19 cellular contexts compared by ENCODE assay signal in the genomic region with DNA sequence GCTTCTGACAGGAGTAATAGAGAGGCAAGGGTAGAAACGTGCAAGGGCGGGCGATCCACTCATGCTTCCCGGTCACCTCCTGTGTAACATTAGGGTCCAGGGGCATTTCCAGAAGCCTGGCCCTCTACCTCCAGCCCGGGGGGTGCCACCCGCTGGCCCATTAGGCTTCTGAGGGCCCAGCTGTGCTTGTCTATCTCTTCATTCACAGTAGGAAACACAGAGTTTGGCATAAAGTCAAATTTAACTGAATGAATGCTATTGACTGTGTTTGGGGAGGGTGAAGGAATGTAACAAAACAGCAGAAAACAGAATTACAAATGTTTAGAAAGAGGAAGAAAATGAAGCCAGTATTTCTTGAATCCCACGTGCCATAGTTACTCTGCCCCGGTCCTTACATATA.
"Had no signal": no experiment of that assay in that cellular context is flagged by ENCODE, and none has a peak within 500 bp of the region (broad histone marks: within the 10 kb centered on the region; RNA-seq: fewer than 3 reads in every experiment).

No MANE protein-coding gene starts in this region.

- H3K4me2 ChIP-seq: PC-9 had no signal

- DNase-seq: activated CD4-positive, alpha-beta T cell treated with anti-CD3 and anti-CD28 coated beads for 48 hours; activated CD4-positive, alpha-beta T cell treated with anti-CD3 and anti-CD28 coated beads, Interleukin-2, amount 50 U/mL, for 48 hours; activated CD4-positive, CD25-positive, alpha-beta regulatory T cell treated with anti-CD3 and anti-CD28 coated beads, Interleukin-2, amount 50 U/mL, for 72 hours; activated CD8-positive, alpha-beta memory T cell treated with anti-CD3 and anti-CD28 coated beads, Interleukin-2, amount 10 ng/mL, durations not matched to agents 7 days and 5 days; activated gamma-delta T cell; activated naive CD4-positive, alpha-beta T cell treated with anti-CD3 and anti-CD28 coated beads for 36 hours; activated naive CD8-positive, alpha-beta T cell treated with anti-CD3 and anti-CD28 coated beads for 36 hours; activated T-cell treated with anti-CD3 and anti-CD28 coated beads, Interleukin-2, amount 50 U/mL, for 48 hours; KG1; NCI-H1048; NCI-H2029 treated with DMSO at 0.1 percent for 48 hours; NCI-H446; PC-9; SHP77 treated with DMSO at 0.1 percent for 48 hours; T-helper 17 cell; T-helper 9 cell had no signal

- H3K36me3 Mint-ChIP-seq: activated CD8-positive, alpha-beta memory T cell treated with anti-CD3 and anti-CD28 coated beads, Interleukin-2, amount 10 ng/mL, durations not matched to agents 7 days and 5 days had no signal

- H3K4me3 ChIP-seq: PC-9 had no signal

- H3K4me3 Mint-ChIP-seq: activated CD8-positive, alpha-beta memory T cell treated with anti-CD3 and anti-CD28 coated beads, Interleukin-2, amount 10 ng/mL, durations not matched to agents 7 days and 5 days; activated naive CD4-positive, alpha-beta T cell treated with anti-CD3 and anti-CD28 coated beads for 36 hours; activated naive CD8-positive, alpha-beta T cell treated with anti-CD3 and anti-CD28 coated beads for 36 hours; activated T-helper 17 cell treated with anti-CD3 and anti-CD28 coated beads, Interleukin-2, amount 50 U/mL, for 72 hours; IgD-negative memory B cell; T-helper 17 cell; WTC11 had no signal

- H3K4me1 Mint-ChIP-seq: activated CD8-positive, alpha-beta memory T cell treated with anti-CD3 and anti-CD28 coated beads, Interleukin-2, amount 10 ng/mL, durations not matched to agents 7 days and 5 days; activated naive CD8-positive, alpha-beta T cell treated with anti-CD3 and anti-CD28 coated beads for 36 hours; activated T-helper 17 cell treated with anti-CD3 and anti-CD28 coated beads, Interleukin-2, amount 50 U/mL, for 72 hours; IgD-negative memory B cell; T-helper 17 cell had no signal

- H3K27ac ChIP-seq: PC-9 had no signal

- H2AFZ ChIP-seq: PC-9 had no signal

- H3K27ac Mint-ChIP-seq: activated CD8-positive, alpha-beta memory T cell treated with anti-CD3 and anti-CD28 coated beads, Interleukin-2, amount 10 ng/mL, durations not matched to agents 7 days and 5 days; activated naive CD4-positive, alpha-beta T cell treated with anti-CD3 and anti-CD28 coated beads for 36 hours; activated naive CD8-positive, alpha-beta T cell treated with anti-CD3 and anti-CD28 coated beads for 36 hours; activated T-helper 17 cell treated with anti-CD3 and anti-CD28 coated beads, Interleukin-2, amount 50 U/mL, for 72 hours; IgD-negative memory B cell; T-helper 17 cell; WTC11 had no signal

- ATAC-seq: activated CD8-positive, alpha-beta memory T cell treated with anti-CD3 and anti-CD28 coated beads, Interleukin-2, amount 10 ng/mL, durations not matched to agents 7 days and 5 days; activated T-helper 17 cell treated with anti-CD3 and anti-CD28 coated beads, Interleukin-2, amount 50 U/mL, for 72 hours; T-helper 17 cell; WTC11 had no signal
